1 cellular context compared by ENCODE assay signal in the genomic region with DNA sequence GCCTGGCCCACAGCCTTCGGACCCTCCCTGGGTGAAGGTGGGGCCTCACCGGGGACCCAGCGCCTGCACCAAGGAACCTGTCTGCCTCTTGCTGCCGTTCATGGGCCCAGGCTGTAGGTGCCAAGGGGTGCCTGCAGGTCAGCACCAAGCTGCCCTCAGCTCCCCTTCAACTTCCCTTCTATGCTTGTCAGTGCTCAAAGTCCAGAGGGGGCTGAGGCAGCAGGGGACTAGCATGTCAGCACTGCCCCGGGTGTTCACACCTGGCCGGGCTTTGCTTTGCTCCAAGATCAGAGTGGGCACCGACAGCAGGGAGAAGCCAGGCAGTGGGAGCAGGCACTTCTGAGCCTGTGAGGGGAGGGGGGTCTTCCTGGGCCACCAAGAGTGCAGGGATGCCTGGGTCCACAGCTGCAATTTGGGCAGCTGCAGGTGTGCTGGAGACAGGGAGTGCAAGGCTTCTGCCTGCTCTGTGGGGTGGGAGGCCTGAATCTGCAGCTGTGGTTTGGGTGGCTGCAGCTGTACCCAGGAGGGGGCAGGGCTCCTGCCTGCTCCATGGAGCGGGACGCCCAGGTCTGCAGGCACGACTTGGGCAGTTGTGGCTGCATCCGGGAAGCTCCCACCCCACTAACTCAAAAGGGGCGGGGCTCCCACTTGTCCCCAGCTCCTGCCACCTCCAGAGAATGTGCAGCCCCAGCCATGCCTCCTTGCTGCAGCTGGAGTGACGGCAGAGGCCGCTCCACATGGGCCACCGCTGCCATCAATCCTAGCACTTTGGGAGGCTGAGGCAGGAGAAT.
A peak's percentile ranks its signal among the peaks of the same experiment; 100 is the strongest.
TF ChIP-seq lines count a peak whose summit lies in the region.

No MANE protein-coding gene starts in this region.

TF ChIP-seq in GM12878, 131 proteins besides CTCF, POLR2A, EP300 and RAD21 (continued from another document):
- TF ChIP-seq, protein P1, sequence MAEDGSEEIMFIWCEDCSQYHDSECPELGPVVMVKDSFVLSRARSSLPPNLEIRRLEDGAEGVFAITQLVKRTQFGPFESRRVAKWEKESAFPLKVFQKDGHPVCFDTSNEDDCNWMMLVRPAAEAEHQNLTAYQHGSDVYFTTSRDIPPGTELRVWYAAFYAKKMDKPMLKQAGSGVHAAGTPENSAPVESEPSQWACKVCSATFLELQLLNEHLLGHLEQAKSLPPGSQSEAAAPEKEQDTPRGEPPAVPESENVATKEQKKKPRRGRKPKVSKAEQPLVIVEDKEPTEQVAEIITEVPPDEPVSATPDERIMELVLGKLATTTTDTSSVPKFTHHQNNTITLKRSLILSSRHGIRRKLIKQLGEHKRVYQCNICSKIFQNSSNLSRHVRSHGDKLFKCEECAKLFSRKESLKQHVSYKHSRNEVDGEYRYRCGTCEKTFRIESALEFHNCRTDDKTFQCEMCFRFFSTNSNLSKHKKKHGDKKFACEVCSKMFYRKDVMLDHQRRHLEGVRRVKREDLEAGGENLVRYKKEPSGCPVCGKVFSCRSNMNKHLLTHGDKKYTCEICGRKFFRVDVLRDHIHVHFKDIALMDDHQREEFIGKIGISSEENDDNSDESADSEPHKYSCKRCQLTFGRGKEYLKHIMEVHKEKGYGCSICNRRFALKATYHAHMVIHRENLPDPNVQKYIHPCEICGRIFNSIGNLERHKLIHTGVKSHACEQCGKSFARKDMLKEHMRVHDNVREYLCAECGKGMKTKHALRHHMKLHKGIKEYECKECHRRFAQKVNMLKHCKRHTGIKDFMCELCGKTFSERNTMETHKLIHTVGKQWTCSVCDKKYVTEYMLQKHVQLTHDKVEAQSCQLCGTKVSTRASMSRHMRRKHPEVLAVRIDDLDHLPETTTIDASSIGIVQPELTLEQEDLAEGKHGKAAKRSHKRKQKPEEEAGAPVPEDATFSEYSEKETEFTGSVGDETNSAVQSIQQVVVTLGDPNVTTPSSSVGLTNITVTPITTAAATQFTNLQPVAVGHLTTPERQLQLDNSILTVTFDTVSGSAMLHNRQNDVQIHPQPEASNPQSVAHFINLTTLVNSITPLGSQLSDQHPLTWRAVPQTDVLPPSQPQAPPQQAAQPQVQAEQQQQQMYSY (CRISPR knock-in tag; IDR thresholded peaks at IDR 0.05), result no peak
- TF ChIP-seq, protein P2, sequence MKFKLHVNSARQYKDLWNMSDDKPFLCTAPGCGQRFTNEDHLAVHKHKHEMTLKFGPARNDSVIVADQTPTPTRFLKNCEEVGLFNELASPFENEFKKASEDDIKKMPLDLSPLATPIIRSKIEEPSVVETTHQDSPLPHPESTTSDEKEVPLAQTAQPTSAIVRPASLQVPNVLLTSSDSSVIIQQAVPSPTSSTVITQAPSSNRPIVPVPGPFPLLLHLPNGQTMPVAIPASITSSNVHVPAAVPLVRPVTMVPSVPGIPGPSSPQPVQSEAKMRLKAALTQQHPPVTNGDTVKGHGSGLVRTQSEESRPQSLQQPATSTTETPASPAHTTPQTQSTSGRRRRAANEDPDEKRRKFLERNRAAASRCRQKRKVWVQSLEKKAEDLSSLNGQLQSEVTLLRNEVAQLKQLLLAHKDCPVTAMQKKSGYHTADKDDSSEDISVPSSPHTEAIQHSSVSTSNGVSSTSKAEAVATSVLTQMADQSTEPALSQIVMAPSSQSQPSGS (IDR thresholded peaks at IDR 0.05; ENCODE audit: low read length), result no peak
- TF ChIP-seq POLR2AphosphoS5 (IDR thresholded peaks at IDR 0.05; ENCODE audit: low read length), result no peak
- TF ChIP-seq, protein P3, sequence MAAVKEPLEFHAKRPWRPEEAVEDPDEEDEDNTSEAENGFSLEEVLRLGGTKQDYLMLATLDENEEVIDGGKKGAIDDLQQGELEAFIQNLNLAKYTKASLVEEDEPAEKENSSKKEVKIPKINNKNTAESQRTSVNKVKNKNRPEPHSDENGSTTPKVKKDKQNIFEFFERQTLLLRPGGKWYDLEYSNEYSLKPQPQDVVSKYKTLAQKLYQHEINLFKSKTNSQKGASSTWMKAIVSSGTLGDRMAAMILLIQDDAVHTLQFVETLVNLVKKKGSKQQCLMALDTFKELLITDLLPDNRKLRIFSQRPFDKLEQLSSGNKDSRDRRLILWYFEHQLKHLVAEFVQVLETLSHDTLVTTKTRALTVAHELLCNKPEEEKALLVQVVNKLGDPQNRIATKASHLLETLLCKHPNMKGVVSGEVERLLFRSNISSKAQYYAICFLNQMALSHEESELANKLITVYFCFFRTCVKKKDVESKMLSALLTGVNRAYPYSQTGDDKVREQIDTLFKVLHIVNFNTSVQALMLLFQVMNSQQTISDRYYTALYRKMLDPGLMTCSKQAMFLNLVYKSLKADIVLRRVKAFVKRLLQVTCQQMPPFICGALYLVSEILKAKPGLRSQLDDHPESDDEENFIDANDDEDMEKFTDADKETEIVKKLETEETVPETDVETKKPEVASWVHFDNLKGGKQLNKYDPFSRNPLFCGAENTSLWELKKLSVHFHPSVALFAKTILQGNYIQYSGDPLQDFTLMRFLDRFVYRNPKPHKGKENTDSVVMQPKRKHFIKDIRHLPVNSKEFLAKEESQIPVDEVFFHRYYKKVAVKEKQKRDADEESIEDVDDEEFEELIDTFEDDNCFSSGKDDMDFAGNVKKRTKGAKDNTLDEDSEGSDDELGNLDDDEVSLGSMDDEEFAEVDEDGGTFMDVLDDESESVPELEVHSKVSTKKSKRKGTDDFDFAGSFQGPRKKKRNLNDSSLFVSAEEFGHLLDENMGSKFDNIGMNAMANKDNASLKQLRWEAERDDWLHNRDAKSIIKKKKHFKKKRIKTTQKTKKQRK (IDR thresholded peaks at IDR 0.05; ENCODE audit: low read depth, low read length), result no peak
- no peak for TF ChIP-seq ESRRA (IDR thresholded peaks at IDR 0.05; ENCODE audit: low read length)
- TF ChIP-seq, protein P4, sequence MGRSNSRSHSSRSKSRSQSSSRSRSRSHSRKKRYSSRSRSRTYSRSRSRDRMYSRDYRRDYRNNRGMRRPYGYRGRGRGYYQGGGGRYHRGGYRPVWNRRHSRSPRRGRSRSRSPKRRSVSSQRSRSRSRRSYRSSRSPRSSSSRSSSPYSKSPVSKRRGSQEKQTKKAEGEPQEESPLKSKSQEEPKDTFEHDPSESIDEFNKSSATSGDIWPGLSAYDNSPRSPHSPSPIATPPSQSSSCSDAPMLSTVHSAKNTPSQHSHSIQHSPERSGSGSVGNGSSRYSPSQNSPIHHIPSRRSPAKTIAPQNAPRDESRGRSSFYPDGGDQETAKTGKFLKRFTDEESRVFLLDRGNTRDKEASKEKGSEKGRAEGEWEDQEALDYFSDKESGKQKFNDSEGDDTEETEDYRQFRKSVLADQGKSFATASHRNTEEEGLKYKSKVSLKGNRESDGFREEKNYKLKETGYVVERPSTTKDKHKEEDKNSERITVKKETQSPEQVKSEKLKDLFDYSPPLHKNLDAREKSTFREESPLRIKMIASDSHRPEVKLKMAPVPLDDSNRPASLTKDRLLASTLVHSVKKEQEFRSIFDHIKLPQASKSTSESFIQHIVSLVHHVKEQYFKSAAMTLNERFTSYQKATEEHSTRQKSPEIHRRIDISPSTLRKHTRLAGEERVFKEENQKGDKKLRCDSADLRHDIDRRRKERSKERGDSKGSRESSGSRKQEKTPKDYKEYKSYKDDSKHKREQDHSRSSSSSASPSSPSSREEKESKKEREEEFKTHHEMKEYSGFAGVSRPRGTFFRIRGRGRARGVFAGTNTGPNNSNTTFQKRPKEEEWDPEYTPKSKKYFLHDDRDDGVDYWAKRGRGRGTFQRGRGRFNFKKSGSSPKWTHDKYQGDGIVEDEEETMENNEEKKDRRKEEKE (IDR thresholded peaks at IDR 0.05), result no peak
- TF ChIP-seq CHD4 (IDR thresholded peaks at IDR 0.05), result no peak
- TF ChIP-seq, protein P5, sequence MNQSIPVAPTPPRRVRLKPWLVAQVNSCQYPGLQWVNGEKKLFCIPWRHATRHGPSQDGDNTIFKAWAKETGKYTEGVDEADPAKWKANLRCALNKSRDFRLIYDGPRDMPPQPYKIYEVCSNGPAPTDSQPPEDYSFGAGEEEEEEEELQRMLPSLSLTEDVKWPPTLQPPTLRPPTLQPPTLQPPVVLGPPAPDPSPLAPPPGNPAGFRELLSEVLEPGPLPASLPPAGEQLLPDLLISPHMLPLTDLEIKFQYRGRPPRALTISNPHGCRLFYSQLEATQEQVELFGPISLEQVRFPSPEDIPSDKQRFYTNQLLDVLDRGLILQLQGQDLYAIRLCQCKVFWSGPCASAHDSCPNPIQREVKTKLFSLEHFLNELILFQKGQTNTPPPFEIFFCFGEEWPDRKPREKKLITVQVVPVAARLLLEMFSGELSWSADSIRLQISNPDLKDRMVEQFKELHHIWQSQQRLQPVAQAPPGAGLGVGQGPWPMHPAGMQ (IDR thresholded peaks at IDR 0.05; ENCODE audit: borderline replicate concordance), result no peak
- TF ChIP-seq RBBP5 (conservative IDR thresholded peaks at IDR 0.05), result no peak
- TF ChIP-seq SMAD5 (IDR thresholded peaks at IDR 0.05; ENCODE audit: low read depth), result no peak
- TF ChIP-seq YBX1 (IDR thresholded peaks at IDR 0.05), result no peak
- peak; percentile 76 for TF ChIP-seq NBN (IDR thresholded peaks at IDR 0.05)
- TF ChIP-seq ETV6 (conservative IDR thresholded peaks at IDR 0.05 in 1 of 2, IDR thresholded peaks at IDR 0.05 in 1 of 2; ENCODE audit: borderline replicate concordance in 1 of 2, low read depth in 1 of 2), result peak in 1 of 2 experiments; percentile 53; a peak in 1 of 4 replicates
- TF ChIP-seq, protein P6, sequence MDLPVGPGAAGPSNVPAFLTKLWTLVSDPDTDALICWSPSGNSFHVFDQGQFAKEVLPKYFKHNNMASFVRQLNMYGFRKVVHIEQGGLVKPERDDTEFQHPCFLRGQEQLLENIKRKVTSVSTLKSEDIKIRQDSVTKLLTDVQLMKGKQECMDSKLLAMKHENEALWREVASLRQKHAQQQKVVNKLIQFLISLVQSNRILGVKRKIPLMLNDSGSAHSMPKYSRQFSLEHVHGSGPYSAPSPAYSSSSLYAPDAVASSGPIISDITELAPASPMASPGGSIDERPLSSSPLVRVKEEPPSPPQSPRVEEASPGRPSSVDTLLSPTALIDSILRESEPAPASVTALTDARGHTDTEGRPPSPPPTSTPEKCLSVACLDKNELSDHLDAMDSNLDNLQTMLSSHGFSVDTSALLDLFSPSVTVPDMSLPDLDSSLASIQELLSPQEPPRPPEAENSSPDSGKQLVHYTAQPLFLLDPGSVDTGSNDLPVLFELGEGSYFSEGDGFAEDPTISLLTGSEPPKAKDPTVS (IDR thresholded peaks at IDR 0.05; ENCODE audit: low read depth, low read length), result no peak
- no peak for TF ChIP-seq FOS (IDR thresholded peaks at IDR 0.05; ENCODE audit: borderline replicate concordance, extremely low read depth, insufficient read length)
- no peak for TF ChIP-seq ZNF622 (IDR thresholded peaks at IDR 0.05)
TF ChIP-seq in GM12878: peak in this region for 43.
